In the genomic region with DNA sequence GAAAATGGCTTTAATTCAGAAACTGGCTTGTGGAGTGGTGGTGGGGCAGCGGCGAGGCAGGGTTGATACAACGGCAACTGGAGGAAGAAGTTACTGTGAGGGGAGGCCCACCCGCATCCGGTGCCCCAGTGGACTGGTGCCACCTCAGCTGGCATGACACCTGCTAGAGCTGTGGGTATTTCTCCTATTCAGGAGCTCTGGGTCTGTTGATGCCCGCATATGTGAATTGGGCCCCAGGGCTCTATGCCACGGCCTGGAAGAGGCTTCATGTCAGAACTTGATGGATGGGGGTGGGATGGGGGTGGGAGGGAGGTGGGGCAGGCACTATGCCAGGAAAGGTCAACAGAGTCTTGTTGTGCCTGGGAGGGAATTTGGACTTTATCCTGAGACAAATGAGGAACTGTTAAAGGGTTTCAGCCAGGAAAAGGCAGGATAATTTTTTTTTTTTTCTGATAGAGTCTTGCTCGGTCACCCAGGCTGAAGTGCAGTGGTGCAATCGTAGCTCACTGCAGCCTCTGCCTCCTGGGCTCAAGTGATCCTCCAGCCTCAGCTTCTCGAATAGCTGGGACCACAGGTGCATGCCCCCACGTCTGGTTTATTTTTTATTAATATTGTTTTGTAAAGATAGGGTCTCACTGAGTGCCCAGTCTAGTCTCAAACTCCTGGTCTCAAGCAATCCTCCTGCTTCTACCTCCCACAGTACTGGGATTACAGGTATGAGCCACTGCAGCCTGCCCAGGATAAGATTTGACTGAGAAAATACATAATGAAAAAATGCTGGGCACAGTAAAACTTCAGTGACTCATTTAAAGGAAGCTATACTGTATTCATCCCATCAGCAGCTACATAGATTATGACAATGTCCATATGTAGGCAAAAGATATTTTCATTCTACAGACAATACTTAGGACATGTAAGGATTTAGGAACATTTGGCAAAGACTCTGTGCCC, we compare ENCODE assay signal across 1 cellular context.
TF ChIP-seq lines count a peak whose summit lies in the region.

No MANE protein-coding gene starts in this region.

TF ChIP-seq in HepG2, 621 proteins besides CTCF, POLR2A, EP300 and RAD21 (continued from another document and continues in another):
- TF ChIP-seq, protein P1, sequence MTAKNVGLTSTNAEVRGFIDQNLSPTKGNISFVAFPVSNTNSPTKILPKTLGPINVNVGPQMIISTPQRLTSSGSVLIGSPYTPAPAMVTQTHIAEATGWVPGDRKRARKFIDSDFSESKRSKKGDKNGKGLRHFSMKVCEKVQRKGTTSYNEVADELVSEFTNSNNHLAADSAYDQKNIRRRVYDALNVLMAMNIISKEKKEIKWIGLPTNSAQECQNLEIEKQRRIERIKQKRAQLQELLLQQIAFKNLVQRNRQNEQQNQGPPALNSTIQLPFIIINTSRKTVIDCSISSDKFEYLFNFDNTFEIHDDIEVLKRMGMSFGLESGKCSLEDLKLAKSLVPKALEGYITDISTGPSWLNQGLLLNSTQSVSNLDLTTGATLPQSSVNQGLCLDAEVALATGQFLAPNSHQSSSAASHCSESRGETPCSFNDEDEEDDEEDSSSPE (CRISPR knock-in tag; IDR thresholded peaks at IDR 0.05), result no peak
- no peak for TF ChIP-seq ELF4 (CRISPR knock-in tag; IDR thresholded peaks at IDR 0.05; ENCODE audit: borderline replicate concordance)
- no peak for TF ChIP-seq ZNF549 (CRISPR knock-in tag; IDR thresholded peaks at IDR 0.05)
- TF ChIP-seq PRPF4 (IDR thresholded peaks at IDR 0.05; ENCODE audit: low read depth, low read length, poor library complexity, severe bottlenecking), result no peak
- TF ChIP-seq, protein P2, sequence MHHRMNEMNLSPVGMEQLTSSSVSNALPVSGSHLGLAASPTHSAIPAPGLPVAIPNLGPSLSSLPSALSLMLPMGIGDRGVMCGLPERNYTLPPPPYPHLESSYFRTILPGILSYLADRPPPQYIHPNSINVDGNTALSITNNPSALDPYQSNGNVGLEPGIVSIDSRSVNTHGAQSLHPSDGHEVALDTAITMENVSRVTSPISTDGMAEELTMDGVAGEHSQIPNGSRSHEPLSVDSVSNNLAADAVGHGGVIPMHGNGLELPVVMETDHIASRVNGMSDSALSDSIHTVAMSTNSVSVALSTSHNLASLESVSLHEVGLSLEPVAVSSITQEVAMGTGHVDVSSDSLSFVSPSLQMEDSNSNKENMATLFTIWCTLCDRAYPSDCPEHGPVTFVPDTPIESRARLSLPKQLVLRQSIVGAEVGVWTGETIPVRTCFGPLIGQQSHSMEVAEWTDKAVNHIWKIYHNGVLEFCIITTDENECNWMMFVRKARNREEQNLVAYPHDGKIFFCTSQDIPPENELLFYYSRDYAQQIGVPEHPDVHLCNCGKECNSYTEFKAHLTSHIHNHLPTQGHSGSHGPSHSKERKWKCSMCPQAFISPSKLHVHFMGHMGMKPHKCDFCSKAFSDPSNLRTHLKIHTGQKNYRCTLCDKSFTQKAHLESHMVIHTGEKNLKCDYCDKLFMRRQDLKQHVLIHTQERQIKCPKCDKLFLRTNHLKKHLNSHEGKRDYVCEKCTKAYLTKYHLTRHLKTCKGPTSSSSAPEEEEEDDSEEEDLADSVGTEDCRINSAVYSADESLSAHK (CRISPR knock-in tag; IDR thresholded peaks at IDR 0.05; ENCODE audit: borderline replicate concordance), result no peak
- TF ChIP-seq, protein P3, sequence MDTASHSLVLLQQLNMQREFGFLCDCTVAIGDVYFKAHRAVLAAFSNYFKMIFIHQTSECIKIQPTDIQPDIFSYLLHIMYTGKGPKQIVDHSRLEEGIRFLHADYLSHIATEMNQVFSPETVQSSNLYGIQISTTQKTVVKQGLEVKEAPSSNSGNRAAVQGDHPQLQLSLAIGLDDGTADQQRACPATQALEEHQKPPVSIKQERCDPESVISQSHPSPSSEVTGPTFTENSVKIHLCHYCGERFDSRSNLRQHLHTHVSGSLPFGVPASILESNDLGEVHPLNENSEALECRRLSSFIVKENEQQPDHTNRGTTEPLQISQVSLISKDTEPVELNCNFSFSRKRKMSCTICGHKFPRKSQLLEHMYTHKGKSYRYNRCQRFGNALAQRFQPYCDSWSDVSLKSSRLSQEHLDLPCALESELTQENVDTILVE (CRISPR knock-in tag; IDR thresholded peaks at IDR 0.05), result no peak; the same call in 1 of the 2 replicates
- TF ChIP-seq, protein P4, sequence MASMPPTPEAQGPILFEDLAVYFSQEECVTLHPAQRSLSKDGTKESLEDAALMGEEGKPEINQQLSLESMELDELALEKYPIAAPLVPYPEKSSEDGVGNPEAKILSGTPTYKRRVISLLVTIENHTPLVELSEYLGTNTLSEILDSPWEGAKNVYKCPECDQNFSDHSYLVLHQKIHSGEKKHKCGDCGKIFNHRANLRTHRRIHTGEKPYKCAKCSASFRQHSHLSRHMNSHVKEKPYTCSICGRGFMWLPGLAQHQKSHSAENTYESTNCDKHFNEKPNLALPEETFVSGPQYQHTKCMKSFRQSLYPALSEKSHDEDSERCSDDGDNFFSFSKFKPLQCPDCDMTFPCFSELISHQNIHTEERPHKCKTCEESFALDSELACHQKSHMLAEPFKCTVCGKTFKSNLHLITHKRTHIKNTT (CRISPR knock-in tag; IDR thresholded peaks at IDR 0.05), result no peak
- TF ChIP-seq ZNF251 (CRISPR knock-in tag; IDR thresholded peaks at IDR 0.05), result no peak
- 0 out of 2 replicates have a peak, but pooled peaks have one; percentile 20 for TF ChIP-seq ZKSCAN8 (CRISPR knock-in tag; IDR thresholded peaks at IDR 0.05; ENCODE audit: borderline replicate concordance)
- TF ChIP-seq NR2F6 (IDR thresholded peaks at IDR 0.05), result peak; percentile 81
- peak; percentile 86 for TF ChIP-seq NR2F6 (CRISPR knock-in tag; IDR thresholded peaks at IDR 0.05)
- TF ChIP-seq, protein P5, sequence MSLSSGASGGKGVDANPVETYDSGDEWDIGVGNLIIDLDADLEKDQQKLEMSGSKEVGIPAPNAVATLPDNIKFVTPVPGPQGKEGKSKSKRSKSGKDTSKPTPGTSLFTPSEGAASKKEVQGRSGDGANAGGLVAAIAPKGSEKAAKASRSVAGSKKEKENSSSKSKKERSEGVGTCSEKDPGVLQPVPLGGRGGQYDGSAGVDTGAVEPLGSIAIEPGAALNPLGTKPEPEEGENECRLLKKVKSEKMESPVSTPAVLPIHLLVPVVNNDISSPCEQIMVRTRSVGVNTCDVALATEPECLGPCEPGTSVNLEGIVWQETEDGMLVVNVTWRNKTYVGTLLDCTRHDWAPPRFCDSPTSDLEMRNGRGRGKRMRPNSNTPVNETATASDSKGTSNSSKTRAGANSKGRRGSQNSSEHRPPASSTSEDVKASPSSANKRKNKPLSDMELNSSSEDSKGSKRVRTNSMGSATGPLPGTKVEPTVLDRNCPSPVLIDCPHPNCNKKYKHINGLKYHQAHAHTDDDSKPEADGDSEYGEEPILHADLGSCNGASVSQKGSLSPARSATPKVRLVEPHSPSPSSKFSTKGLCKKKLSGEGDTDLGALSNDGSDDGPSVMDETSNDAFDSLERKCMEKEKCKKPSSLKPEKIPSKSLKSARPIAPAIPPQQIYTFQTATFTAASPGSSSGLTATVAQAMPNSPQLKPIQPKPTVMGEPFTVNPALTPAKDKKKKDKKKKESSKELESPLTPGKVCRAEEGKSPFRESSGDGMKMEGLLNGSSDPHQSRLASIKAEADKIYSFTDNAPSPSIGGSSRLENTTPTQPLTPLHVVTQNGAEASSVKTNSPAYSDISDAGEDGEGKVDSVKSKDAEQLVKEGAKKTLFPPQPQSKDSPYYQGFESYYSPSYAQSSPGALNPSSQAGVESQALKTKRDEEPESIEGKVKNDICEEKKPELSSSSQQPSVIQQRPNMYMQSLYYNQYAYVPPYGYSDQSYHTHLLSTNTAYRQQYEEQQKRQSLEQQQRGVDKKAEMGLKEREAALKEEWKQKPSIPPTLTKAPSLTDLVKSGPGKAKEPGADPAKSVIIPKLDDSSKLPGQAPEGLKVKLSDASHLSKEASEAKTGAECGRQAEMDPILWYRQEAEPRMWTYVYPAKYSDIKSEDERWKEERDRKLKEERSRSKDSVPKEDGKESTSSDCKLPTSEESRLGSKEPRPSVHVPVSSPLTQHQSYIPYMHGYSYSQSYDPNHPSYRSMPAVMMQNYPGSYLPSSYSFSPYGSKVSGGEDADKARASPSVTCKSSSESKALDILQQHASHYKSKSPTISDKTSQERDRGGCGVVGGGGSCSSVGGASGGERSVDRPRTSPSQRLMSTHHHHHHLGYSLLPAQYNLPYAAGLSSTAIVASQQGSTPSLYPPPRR (CRISPR knock-in tag; IDR thresholded peaks at IDR 0.05; ENCODE audit: borderline replicate concordance), result 0 out of 2 replicates have a peak, but pooled peaks have one; percentile 19
- no peak for TF ChIP-seq ZC3H4 (CRISPR knock-in tag; IDR thresholded peaks at IDR 0.05; ENCODE audit: borderline replicate concordance)
- no peak for TF ChIP-seq ZNF30 (CRISPR knock-in tag; IDR thresholded peaks at IDR 0.05)
- no peak for TF ChIP-seq ZNF572 (CRISPR knock-in tag; IDR thresholded peaks at IDR 0.05)
- TF ChIP-seq, protein P6, sequence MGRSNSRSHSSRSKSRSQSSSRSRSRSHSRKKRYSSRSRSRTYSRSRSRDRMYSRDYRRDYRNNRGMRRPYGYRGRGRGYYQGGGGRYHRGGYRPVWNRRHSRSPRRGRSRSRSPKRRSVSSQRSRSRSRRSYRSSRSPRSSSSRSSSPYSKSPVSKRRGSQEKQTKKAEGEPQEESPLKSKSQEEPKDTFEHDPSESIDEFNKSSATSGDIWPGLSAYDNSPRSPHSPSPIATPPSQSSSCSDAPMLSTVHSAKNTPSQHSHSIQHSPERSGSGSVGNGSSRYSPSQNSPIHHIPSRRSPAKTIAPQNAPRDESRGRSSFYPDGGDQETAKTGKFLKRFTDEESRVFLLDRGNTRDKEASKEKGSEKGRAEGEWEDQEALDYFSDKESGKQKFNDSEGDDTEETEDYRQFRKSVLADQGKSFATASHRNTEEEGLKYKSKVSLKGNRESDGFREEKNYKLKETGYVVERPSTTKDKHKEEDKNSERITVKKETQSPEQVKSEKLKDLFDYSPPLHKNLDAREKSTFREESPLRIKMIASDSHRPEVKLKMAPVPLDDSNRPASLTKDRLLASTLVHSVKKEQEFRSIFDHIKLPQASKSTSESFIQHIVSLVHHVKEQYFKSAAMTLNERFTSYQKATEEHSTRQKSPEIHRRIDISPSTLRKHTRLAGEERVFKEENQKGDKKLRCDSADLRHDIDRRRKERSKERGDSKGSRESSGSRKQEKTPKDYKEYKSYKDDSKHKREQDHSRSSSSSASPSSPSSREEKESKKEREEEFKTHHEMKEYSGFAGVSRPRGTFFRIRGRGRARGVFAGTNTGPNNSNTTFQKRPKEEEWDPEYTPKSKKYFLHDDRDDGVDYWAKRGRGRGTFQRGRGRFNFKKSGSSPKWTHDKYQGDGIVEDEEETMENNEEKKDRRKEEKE (IDR thresholded peaks at IDR 0.05), result no peak
- TF ChIP-seq, protein P7, sequence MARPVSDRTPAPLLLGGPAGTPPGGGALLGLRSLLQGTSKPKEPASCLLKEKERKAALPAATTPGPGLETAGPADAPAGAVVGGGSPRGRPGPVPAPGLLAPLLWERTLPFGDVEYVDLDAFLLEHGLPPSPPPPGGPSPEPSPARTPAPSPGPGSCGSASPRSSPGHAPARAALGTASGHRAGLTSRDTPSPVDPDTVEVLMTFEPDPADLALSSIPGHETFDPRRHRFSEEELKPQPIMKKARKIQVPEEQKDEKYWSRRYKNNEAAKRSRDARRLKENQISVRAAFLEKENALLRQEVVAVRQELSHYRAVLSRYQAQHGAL (CRISPR knock-in tag; IDR thresholded peaks at IDR 0.05; ENCODE audit: not compliant biosample characterization), result peak; percentile 42
- TF ChIP-seq ZNF777 (CRISPR knock-in tag; IDR thresholded peaks at IDR 0.05), result no peak
- TF ChIP-seq EHMT2 (IDR thresholded peaks at IDR 0.05; ENCODE audit: borderline replicate concordance, low read depth, low read length), result no peak
- TF ChIP-seq, protein P8, sequence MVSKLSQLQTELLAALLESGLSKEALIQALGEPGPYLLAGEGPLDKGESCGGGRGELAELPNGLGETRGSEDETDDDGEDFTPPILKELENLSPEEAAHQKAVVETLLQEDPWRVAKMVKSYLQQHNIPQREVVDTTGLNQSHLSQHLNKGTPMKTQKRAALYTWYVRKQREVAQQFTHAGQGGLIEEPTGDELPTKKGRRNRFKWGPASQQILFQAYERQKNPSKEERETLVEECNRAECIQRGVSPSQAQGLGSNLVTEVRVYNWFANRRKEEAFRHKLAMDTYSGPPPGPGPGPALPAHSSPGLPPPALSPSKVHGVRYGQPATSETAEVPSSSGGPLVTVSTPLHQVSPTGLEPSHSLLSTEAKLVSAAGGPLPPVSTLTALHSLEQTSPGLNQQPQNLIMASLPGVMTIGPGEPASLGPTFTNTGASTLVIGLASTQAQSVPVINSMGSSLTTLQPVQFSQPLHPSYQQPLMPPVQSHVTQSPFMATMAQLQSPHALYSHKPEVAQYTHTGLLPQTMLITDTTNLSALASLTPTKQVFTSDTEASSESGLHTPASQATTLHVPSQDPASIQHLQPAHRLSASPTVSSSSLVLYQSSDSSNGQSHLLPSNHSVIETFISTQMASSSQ (IDR thresholded peaks at IDR 0.05; ENCODE audit: low read depth), result 0 out of 2 replicates have a peak, but pooled peaks have one; percentile 30
- TF ChIP-seq, protein P8 (CRISPR knock-in tag; IDR thresholded peaks at IDR 0.05; ENCODE audit: borderline replicate concordance), result no peak; the same call in 1 of the 2 replicates
- TF ChIP-seq, protein P9, sequence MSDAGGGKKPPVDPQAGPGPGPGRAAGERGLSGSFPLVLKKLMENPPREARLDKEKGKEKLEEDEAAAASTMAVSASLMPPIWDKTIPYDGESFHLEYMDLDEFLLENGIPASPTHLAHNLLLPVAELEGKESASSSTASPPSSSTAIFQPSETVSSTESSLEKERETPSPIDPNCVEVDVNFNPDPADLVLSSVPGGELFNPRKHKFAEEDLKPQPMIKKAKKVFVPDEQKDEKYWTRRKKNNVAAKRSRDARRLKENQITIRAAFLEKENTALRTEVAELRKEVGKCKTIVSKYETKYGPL (CRISPR knock-in tag; IDR thresholded peaks at IDR 0.05), result no peak
- TF ChIP-seq HDAC2 (CRISPR knock-in tag; IDR thresholded peaks at IDR 0.05), result peak; percentile 70
- TF ChIP-seq PCBP1 (IDR thresholded peaks at IDR 0.05; ENCODE audit: borderline replicate concordance, low read depth, low read length), result no peak
